Comparison of ENCODE assay signal across 15 cellular contexts in the genomic region with DNA sequence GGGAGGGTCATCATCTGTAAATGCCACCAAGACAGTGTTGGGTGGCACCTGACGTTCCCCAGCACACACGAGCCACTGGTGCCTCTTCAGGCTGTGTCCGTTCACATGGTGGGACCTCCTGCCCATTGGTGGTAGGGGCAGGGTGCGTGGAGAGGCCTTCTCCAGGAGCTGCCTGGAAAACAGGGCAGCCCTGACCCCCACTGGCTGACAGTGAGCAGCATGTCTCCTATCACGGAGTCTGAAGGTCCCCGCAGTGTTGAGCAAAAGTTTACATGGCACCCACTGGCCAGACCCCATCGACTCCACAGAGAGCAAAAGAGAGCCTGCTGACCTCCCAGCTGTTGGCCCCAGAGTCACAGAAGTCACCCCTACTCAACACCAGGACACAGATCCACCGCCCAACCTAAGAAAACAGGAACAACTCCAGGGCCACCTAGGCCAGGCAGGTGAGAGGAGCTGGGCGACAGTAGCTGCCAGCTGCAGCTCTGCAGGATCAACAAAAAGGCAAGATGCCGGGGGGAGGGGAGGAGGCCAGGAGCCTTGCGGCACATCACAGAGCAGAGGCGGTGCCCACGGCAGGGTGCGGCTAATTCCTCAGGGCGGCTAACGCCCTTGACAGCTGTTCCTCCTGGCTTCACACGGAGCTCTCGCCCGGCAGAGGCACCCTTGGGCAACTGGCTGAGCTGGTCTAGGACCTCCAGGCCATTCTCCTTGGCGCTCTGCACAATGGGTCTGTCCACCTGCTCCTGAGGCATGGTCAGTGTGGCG. TPM values are rescaled to one million over a fixed set of nuclear protein-coding genes. Genes with fewer than 3 reads are reported as not detected.
DNase-seq lines count a peak whose midpoint lies in the region; ATAC-seq, FAIRE-seq and TF ChIP-seq lines count a peak whose summit lies in the region.
"Had no signal": no experiment of that assay in that cellular context is flagged by ENCODE, and none has a peak within 500 bp of the region (broad histone marks: within the 10 kb centered on the region; RNA-seq: fewer than 3 reads in every experiment).

No MANE protein-coding gene starts in this region.

- H3K4me2 ChIP-seq in HepG2 (ENCODE audit: low read depth, low read length), result peak overlapping the region; percentile 61
- H3K4me2 ChIP-seq: KMS-11 had no signal

- CTCF ChIA-PET in HepG2 (lab: Yijun Ruan, JAX; ENCODE audit: low intra/inter-chr PET ratio, low total read pairs), result no interaction called here

- intact Hi-C loops in HepG2 (cut with micrococcal nuclease; ENCODE audit: unreplicated experiment), result no loop called here

- H3K27me3 ChIP-seq in RWPE2 (ENCODE audit: insufficient read depth, poor library complexity, severe bottlenecking) (no peaks in the 10 kb centered on the region), HepG2 (ENCODE audit: control insufficient read depth in 1 of 2, insufficient read depth in 2 of 2, low read length in 2 of 2) (peaks cover 4 to 36% of the 10 kb centered on the region in 2 experiments; a peak in 4 of 5 replicates)
- H3K27me3 ChIP-seq: upper lobe of left lung had no signal

- no peak for FAIRE-seq in HepG2 (lab: Jason Lieb, UNC)
- FAIRE-seq: astrocyte had no signal

- POLR2A ChIA-PET in HepG2 (lab: Yijun Ruan, JAX), result interaction anchor here (0.9 to 1.7 kb wide), 3 partner anchors 14 to 65 kb away, joined by 4 to 9 read pairs (median 4); a partner anchor contains a TSS

- TF ChIP-seq EP300 in HepG2 (IDR thresholded peaks at IDR 0.05; ENCODE audit: low read depth in 2 of 2, low read length in 2 of 2), result no peak
- no peak for TF ChIP-seq EP300 in HepG2 (CRISPR knock-in tag; IDR thresholded peaks at IDR 0.05; ENCODE audit: borderline replicate concordance)

- no peaks in the 10 kb centered on the region for H3K79me2 ChIP-seq in HepG2 (ENCODE audit: insufficient read depth, low read length)

- no peak overlapping the region for H3K9ac ChIP-seq in HepG2 (ENCODE audit: insufficient read depth, low read depth, low read length)
- H3K9ac ChIP-seq: KMS-11 had no signal

- in situ Hi-C loops in HepG2 (cut with HindIII; ENCODE audit: extremely low pct_ligation_motif_present, low pct_unique_long_range_greater_than_20kb), result no loop called here

- WGBS in HepG2 (ENCODE audit: low lambda C conversion rate), result 15% methylated on average over 10 of the region's 21 CpGs

- TF ChIP-seq POLR2A in HepG2 (IDR thresholded peaks at IDR 0.05; ENCODE audit: insufficient read depth in 1 of 2, low read depth in 2 of 2, low read length in 2 of 2), result no peak

- DNase-seq in D341Med (ENCODE audit: low spot score), result peak; percentile 62
- DNase-seq in NCI-H187 treated with DMSO at 0.1 percent for 48 hours (lab: John Stamatoyannopoulos, UW), result peak; percentile 12
- no peak for DNase-seq in RWPE2 (ENCODE audit: low spot score)
- no peak for DNase-seq in HepG2 (ENCODE audit: low spot score)
- DNase-seq: Caco-2, dermis blood vessel endothelial cell had no signal

- H2AFZ ChIP-seq in HepG2 (ENCODE audit: low read length), result no peak overlapping the region

- no peak for TF ChIP-seq RAD21 in HepG2 (CRISPR knock-in tag; IDR thresholded peaks at IDR 0.05)

- TF ChIP-seq CTCF in RWPE2 (IDR thresholded peaks at IDR 0.05; ENCODE audit: poor library complexity, severe bottlenecking), result no peak
- TF ChIP-seq CTCF in HepG2 (CRISPR knock-in tag; IDR thresholded peaks at IDR 0.05), result peak; percentile 58

- no TSS peak for BruUV-seq in HepG2 (replicated peaks; lab: Mats Ljungman, UMichigan)

- H3K27ac ChIP-seq in RWPE2 (ENCODE audit: poor library complexity, severe bottlenecking), result no peak overlapping the region
- H3K27ac ChIP-seq in HepG2 (ENCODE audit: extremely low read length, insufficient read depth, low read length), result no peak overlapping the region
- H3K27ac ChIP-seq: KMS-11, upper lobe of left lung had no signal

- H3K4me3 ChIP-seq in RWPE2 (ENCODE audit: severe bottlenecking) (no peak overlapping the region), HepG2 (replicated peaks in 1 of 3; ENCODE audit: insufficient read depth in 1 of 3, low read depth in 2 of 3, low read length in 3 of 3) (peak overlapping the region in 1 of 3 experiments; percentile 50; a peak in 2 of 6 replicates)
- H3K4me3 ChIP-seq: upper lobe of left lung had no signal

- ATAC-seq in RWPE2 (ENCODE audit: low read depth), result peak; percentile 66; the same call in 2 of the 3 replicates
- peak; percentile 76 for ATAC-seq in HepG2
- no peak for ATAC-seq in HG02870 (IDR thresholded peaks at IDR 0.05; ENCODE audit: unreplicated experiment)
- ATAC-seq in HG03108 (IDR thresholded peaks at IDR 0.05; ENCODE audit: unreplicated experiment), result no peak
- ATAC-seq in HG02981 (IDR thresholded peaks at IDR 0.05; ENCODE audit: unreplicated experiment), result no peak
- ATAC-seq in HG02610 (IDR thresholded peaks at IDR 0.05; ENCODE audit: unreplicated experiment), result no peak

- H3K9me3 ChIP-seq in RWPE2 (ENCODE audit: severe bottlenecking) (peaks cover 5% of the 10 kb centered on the region), HepG2 (ENCODE audit: low read length) (peaks cover 8% of the 10 kb centered on the region)

- no peaks in the 10 kb centered on the region for H3K4me1 ChIP-seq in RWPE2 (ENCODE audit: insufficient read depth, poor library complexity, severe bottlenecking)
- H3K4me1 ChIP-seq in HepG2 (ENCODE audit: insufficient read depth, low read length), result peaks cover 48% of the 10 kb centered on the region
- H3K4me1 ChIP-seq: Caco-2 had no signal

- no peaks in the 10 kb centered on the region for H3K36me3 ChIP-seq in RWPE2 (ENCODE audit: low read depth)
- no peaks in the 10 kb centered on the region for H3K36me3 ChIP-seq in HepG2 (replicated peaks in 1 of 2; ENCODE audit: control insufficient read depth in 1 of 2, insufficient read depth in 2 of 2, low read length in 2 of 2)
- H3K36me3 ChIP-seq: upper lobe of left lung had no signal

- no peaks in the 10 kb centered on the region for H4K20me1 ChIP-seq in HepG2 (ENCODE audit: insufficient read depth, low read length)

RNA-seq across cellular contexts. Expression of a gene that starts 14.4 kb away (rescaled TPM):
- 6.1 and 13.2 TPM in 2 replicates for total RNA-seq in HepG2 (2016; rRNA removed; fragmentation: Illumina TruSeq; extraction: Trizol)
- 2.7 and 3.0 TPM in 2 replicates for total RNA-seq in HepG2 (2016; cell fraction: cytosol; rRNA removed; fragmentation: Illumina TruSeq; extraction: Trizol; ENCODE audit: low read depth)
- 7.4 and 12.7 TPM in 2 replicates for total RNA-seq in HepG2 (2016; cell fraction: insoluble cytoplasmic fraction; rRNA removed; fragmentation: Illumina TruSeq; extraction: Trizol)
- total RNA-seq in HepG2 (2016; cell fraction: membrane; rRNA removed; fragmentation: Illumina TruSeq; extraction: Trizol), result 3.2 and 3.3 TPM in 2 replicates
- total RNA-seq in HepG2 (2016; cell fraction: nucleus; rRNA removed; fragmentation: Illumina TruSeq; extraction: Trizol), result 8.4 and 10.6 TPM in 2 replicates
- polyA plus RNA-seq in HepG2 (2011; rRNA removed), result 12.9 and 21.8 TPM in 2 replicates
- 18.2 and 23.3 TPM in 2 replicates for polyA plus RNA-seq in HepG2 (2011; cell fraction: cytosol; rRNA removed)
- 6.3 and 11.3 TPM in 2 replicates for polyA plus RNA-seq in HepG2 (2011; cell fraction: nucleus; rRNA removed)
- polyA plus RNA-seq in HepG2 (2012), result 10.8 and 16.9 TPM in 2 replicates
- polyA plus RNA-seq in HepG2 (2016; cell fraction: cytosol; fragmentation: Illumina TruSeq; extraction: Trizol; ENCODE audit: low read depth), result 2.0 and 3.3 TPM in 2 replicates
- 5.6 and 6.9 TPM in 2 replicates for polyA plus RNA-seq in HepG2 (2016; cell fraction: insoluble cytoplasmic fraction; fragmentation: Illumina TruSeq; extraction: Trizol; ENCODE audit: low read depth)
- polyA plus RNA-seq in HepG2 (2016; cell fraction: membrane; fragmentation: Illumina TruSeq; extraction: Trizol; ENCODE audit: low read depth), result 3.2 and 3.9 TPM in 2 replicates
- polyA plus RNA-seq in HepG2 (2016; cell fraction: nucleus; fragmentation: Illumina TruSeq; extraction: Trizol; ENCODE audit: insufficient read depth, low read depth), result 12.0 and 16.6 TPM in 2 replicates
- polyA minus RNA-seq in HepG2 (2011; rRNA and poly(A)+ RNA removed; ENCODE audit: low replicate concordance), result 7.1 and 42.2 TPM in 2 replicates
- 4.4 and 7.3 TPM in 2 replicates for polyA minus RNA-seq in HepG2 (2011; cell fraction: cytosol; rRNA and poly(A)+ RNA removed)
- 1.3 and 1.4 TPM in 2 replicates for polyA minus RNA-seq in HepG2 (2011; cell fraction: nucleus; rRNA and poly(A)+ RNA removed)

RNA-seq across cellular contexts. Expression of a gene that starts 39.4 kb away (rescaled TPM):
- total RNA-seq in HepG2 (2016; rRNA removed; fragmentation: Illumina TruSeq; extraction: Trizol), result 15.7 and 18.8 TPM in 2 replicates
- 4.5 and 5.0 TPM in 2 replicates for total RNA-seq in HepG2 (2016; cell fraction: cytosol; rRNA removed; fragmentation: Illumina TruSeq; extraction: Trizol; ENCODE audit: low read depth)
- 15.9 and 19.6 TPM in 2 replicates for total RNA-seq in HepG2 (2016; cell fraction: insoluble cytoplasmic fraction; rRNA removed; fragmentation: Illumina TruSeq; extraction: Trizol)
- 11.5 and 13.7 TPM in 2 replicates for total RNA-seq in HepG2 (2016; cell fraction: membrane; rRNA removed; fragmentation: Illumina TruSeq; extraction: Trizol)
- 9.9 and 11.7 TPM in 2 replicates for total RNA-seq in HepG2 (2016; cell fraction: nucleus; rRNA removed; fragmentation: Illumina TruSeq; extraction: Trizol)
- polyA plus RNA-seq in HepG2 (2011; rRNA removed), result 4.2 and 4.6 TPM in 2 replicates
- polyA plus RNA-seq in HepG2 (2011; cell fraction: cytosol; rRNA removed), result 2.1 and 3.9 TPM in 2 replicates
- polyA plus RNA-seq in HepG2 (2011; cell fraction: nucleus; rRNA removed), result 4.1 and 5.8 TPM in 2 replicates
- 4.9 and 5.9 TPM in 2 replicates for polyA plus RNA-seq in HepG2 (2012)
- 1.9 and 2.3 TPM in 2 replicates for polyA plus RNA-seq in HepG2 (2016; cell fraction: cytosol; fragmentation: Illumina TruSeq; extraction: Trizol; ENCODE audit: low read depth)
- 11.7 and 12.5 TPM in 2 replicates for polyA plus RNA-seq in HepG2 (2016; cell fraction: insoluble cytoplasmic fraction; fragmentation: Illumina TruSeq; extraction: Trizol; ENCODE audit: low read depth)
- polyA plus RNA-seq in HepG2 (2016; cell fraction: membrane; fragmentation: Illumina TruSeq; extraction: Trizol; ENCODE audit: low read depth), result 2.9 and 4.4 TPM in 2 replicates
- polyA plus RNA-seq in HepG2 (2016; cell fraction: nucleus; fragmentation: Illumina TruSeq; extraction: Trizol; ENCODE audit: insufficient read depth, low read depth), result 14.7 and 19.0 TPM in 2 replicates
- polyA minus RNA-seq in HepG2 (2011; rRNA and poly(A)+ RNA removed; ENCODE audit: low replicate concordance), result 4.4 and 5.1 TPM in 2 replicates
- 5.9 and 8.0 TPM in 2 replicates for polyA minus RNA-seq in HepG2 (2011; cell fraction: cytosol; rRNA and poly(A)+ RNA removed)
- 10.9 and 18.0 TPM in 2 replicates for polyA minus RNA-seq in HepG2 (2011; cell fraction: nucleus; rRNA and poly(A)+ RNA removed)

RNA-seq across cellular contexts. Expression of a gene that starts 51.4 kb away (rescaled TPM):
- total RNA-seq in HepG2 (2016; rRNA removed; fragmentation: Illumina TruSeq; extraction: Trizol), result not detected in 2 replicates
- total RNA-seq in HepG2 (2016; cell fraction: cytosol; rRNA removed; fragmentation: Illumina TruSeq; extraction: Trizol; ENCODE audit: low read depth), result not detected in 2 replicates
- total RNA-seq in HepG2 (2016; cell fraction: insoluble cytoplasmic fraction; rRNA removed; fragmentation: Illumina TruSeq; extraction: Trizol), result not detected in 2 replicates
- total RNA-seq in HepG2 (2016; cell fraction: membrane; rRNA removed; fragmentation: Illumina TruSeq; extraction: Trizol), result not detected in 2 replicates
- total RNA-seq in HepG2 (2016; cell fraction: nucleus; rRNA removed; fragmentation: Illumina TruSeq; extraction: Trizol), result not detected in 2 replicates
- polyA plus RNA-seq in HepG2 (2011; rRNA removed), result 0.04 TPM in 1 of 2 replicates, not detected in the other
- 0.01 and 0.04 TPM in 2 replicates for polyA plus RNA-seq in HepG2 (2011; cell fraction: cytosol; rRNA removed)
- polyA plus RNA-seq in HepG2 (2011; cell fraction: nucleus; rRNA removed), result 0.14 and 0.33 TPM in 2 replicates
- not detected in 2 replicates for polyA plus RNA-seq in HepG2 (2012)
- polyA plus RNA-seq in HepG2 (2016; cell fraction: cytosol; fragmentation: Illumina TruSeq; extraction: Trizol; ENCODE audit: low read depth), result not detected in 2 replicates
- not detected in 2 replicates for polyA plus RNA-seq in HepG2 (2016; cell fraction: insoluble cytoplasmic fraction; fragmentation: Illumina TruSeq; extraction: Trizol; ENCODE audit: low read depth)
- not detected in 2 replicates for polyA plus RNA-seq in HepG2 (2016; cell fraction: membrane; fragmentation: Illumina TruSeq; extraction: Trizol; ENCODE audit: low read depth)
- not detected in 2 replicates for polyA plus RNA-seq in HepG2 (2016; cell fraction: nucleus; fragmentation: Illumina TruSeq; extraction: Trizol; ENCODE audit: insufficient read depth, low read depth)
- 0.33 TPM in 1 of 2 replicates, not detected in the other for polyA minus RNA-seq in HepG2 (2011; rRNA and poly(A)+ RNA removed; ENCODE audit: low replicate concordance)
- polyA minus RNA-seq in HepG2 (2011; cell fraction: cytosol; rRNA and poly(A)+ RNA removed), result not detected in 2 replicates
- not detected in 2 replicates for polyA minus RNA-seq in HepG2 (2011; cell fraction: nucleus; rRNA and poly(A)+ RNA removed)
- total RNA-seq: astrocyte, Caco-2, RPMI7951 had no signal
- polyA plus RNA-seq: AG04450 had no signal

Comparison
In these comparisons a context has a peak if more than half of its experiments do, and no peak if none do; other contexts are left out.
1. DNase-seq: peak in D341Med (single experiment) and NCI-H187 treated with DMSO at 0.1 percent for 48 hours (single experiment); none in RWPE2 (single experiment) and HepG2 (single experiment).
2. ATAC-seq: peak in RWPE2 (single experiment) and HepG2 (single experiment); none in HG02870 (single experiment), HG03108 (single experiment), HG02981 (single experiment) and HG02610 (single experiment).